Comparison of ENCODE assay signal across 18 cellular contexts in the genomic region with DNA sequence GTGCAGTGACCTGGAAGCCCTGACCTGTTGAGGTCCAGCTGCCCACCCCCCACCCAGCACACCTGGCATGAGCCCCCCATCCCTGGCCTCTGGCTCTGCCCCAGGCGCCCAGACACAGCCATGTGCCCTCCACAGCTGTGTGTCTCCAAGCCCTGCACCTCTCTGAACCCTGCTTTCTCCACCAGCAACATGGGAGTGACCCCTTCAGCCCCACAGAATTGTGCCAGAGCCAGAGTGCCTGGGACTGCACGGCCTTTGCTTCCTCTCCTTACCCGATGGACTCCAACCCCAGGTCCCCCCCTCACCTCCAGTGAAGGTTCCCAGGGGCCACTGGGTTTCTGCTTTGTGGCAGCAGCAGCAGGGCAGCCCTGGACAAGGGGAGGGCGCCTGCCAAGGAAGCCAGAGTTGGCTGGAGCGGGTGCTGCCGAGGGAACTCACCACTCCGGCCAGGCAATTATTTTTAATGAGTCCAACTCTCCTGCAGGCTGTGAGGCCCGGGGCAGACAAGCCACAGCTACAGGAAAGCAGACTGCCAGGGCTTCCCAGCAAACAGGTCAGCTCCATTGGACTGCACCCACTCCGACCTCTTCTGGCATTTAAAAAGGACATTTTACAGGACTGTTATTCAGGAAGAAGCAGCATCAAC. TPM values are rescaled to one million over a fixed set of nuclear protein-coding genes. Genes with fewer than 3 reads are reported as not detected.
A peak's percentile ranks its signal among the peaks of the same experiment; 100 is the strongest.
DNase-seq lines count a peak whose midpoint lies in the region; ATAC-seq and TF ChIP-seq lines count a peak whose summit lies in the region.
"Had no signal": no experiment of that assay in that cellular context is flagged by ENCODE, and none has a peak within 500 bp of the region (broad histone marks: within the 10 kb centered on the region; RNA-seq: fewer than 3 reads in every experiment).

No MANE protein-coding gene starts in this region.

- no peaks in the 10 kb centered on the region for H3K9me3 ChIP-seq in prostate gland
- H3K9me3 ChIP-seq in suprapubic skin: peaks cover 4% of the 10 kb centered on the region
- H3K9me3 ChIP-seq: SJCRH30 had no signal

- no peak overlapping the region for H3K4me3 Mint-ChIP-seq in activated CD8-positive, alpha-beta memory T cell treated with anti-CD3 and anti-CD28 coated beads, Interleukin-2, amount 10 ng/mL, durations not matched to agents 7 days and 5 days
- H3K4me3 Mint-ChIP-seq in chondrocyte (ENCODE audit: unreplicated experiment): no peak overlapping the region
- H3K4me3 Mint-ChIP-seq: GM23338 had no signal

- no peak for ATAC-seq in activated CD8-positive, alpha-beta memory T cell treated with anti-CD3 and anti-CD28 coated beads, Interleukin-2, amount 10 ng/mL, durations not matched to agents 7 days and 5 days
- ATAC-seq: HCT116 had no signal

- TF ChIP-seq CTCF in chondrocyte (IDR thresholded peaks at IDR 0.05): no peak
- no peak for TF ChIP-seq CTCF in prostate gland (IDR thresholded peaks at IDR 0.05)
- TF ChIP-seq CTCF in suprapubic skin (IDR thresholded peaks at IDR 0.05): no peak

- CTCF ChIA-PET in activated CD8-positive, alpha-beta memory T cell treated with anti-CD3 and anti-CD28 coated beads, Interleukin-2, amount 10 ng/mL, durations not matched to agents 7 days and 5 days (lab: Charles Lee): no interaction called here

- peak; percentile 31 for DNase-seq in activated CD8-positive, alpha-beta memory T cell treated with anti-CD3 and anti-CD28 coated beads, Interleukin-2, amount 10 ng/mL, durations not matched to agents 7 days and 5 days
- no peak for DNase-seq in activated CD8-positive, alpha-beta memory T cell treated with anti-CD3 and anti-CD28 coated beads, Interleukin-2, amount 50 U/mL, for 48 hours
- DNase-seq in M059J (ENCODE audit: low read depth) (peak; percentile 24), chondrocyte (ENCODE audit: low spot score) (peak; percentile 75), prostate gland (ENCODE audit: low spot score) (peak; percentile 21), NCI-H1092 (lab: John Stamatoyannopoulos, UW) (no peak), suprapubic skin (ENCODE audit: low spot score in 2 of 2) (no peak), dermis blood vessel endothelial cell (no peak)
- DNase-seq: DND-41, Karpas-422, NCI-H1417 treated with DMSO at 0.1 percent for 48 hours, NCI-H526 treated with DMSO at 0.1 percent for 48 hours, RPMI8226, SJCRH30 had no signal

- H3K36me3 Mint-ChIP-seq in activated CD8-positive, alpha-beta memory T cell treated with anti-CD3 and anti-CD28 coated beads, Interleukin-2, amount 10 ng/mL, durations not matched to agents 7 days and 5 days: no peaks in the 10 kb centered on the region
- H3K36me3 Mint-ChIP-seq in chondrocyte (ENCODE audit: low read depth): peaks cover 1% of the 10 kb centered on the region

- H3K27me3 Mint-ChIP-seq in activated CD8-positive, alpha-beta memory T cell treated with anti-CD3 and anti-CD28 coated beads, Interleukin-2, amount 10 ng/mL, durations not matched to agents 7 days and 5 days: no peaks in the 10 kb centered on the region
- peaks cover 44% of the 10 kb centered on the region for H3K27me3 Mint-ChIP-seq in chondrocyte (ENCODE audit: low read depth)

- no peaks in the 10 kb centered on the region for H3K4me1 ChIP-seq in prostate gland (replicated peaks)
- H3K4me1 ChIP-seq in suprapubic skin: no peaks in the 10 kb centered on the region
- H3K4me1 ChIP-seq: SJCRH30 had no signal

- intact Hi-C loops in prostate gland (cut with DNase I): no loop called here

- 48% methylated on average over 9 of the region's 9 CpGs for WGBS in prostate gland
- WGBS in suprapubic skin: 46% methylated on average over 8 of the region's 9 CpGs

- no peak for TF ChIP-seq POLR2A in prostate gland (IDR thresholded peaks at IDR 0.05)
- no peak for TF ChIP-seq POLR2A in suprapubic skin (IDR thresholded peaks at IDR 0.05)

- H3K9me3 Mint-ChIP-seq in activated CD8-positive, alpha-beta memory T cell treated with anti-CD3 and anti-CD28 coated beads, Interleukin-2, amount 10 ng/mL, durations not matched to agents 7 days and 5 days (ENCODE audit: low read depth): no peaks in the 10 kb centered on the region
- H3K9me3 Mint-ChIP-seq in chondrocyte (ENCODE audit: low read depth): peaks cover 4% of the 10 kb centered on the region

- no peaks in the 10 kb centered on the region for H3K4me1 Mint-ChIP-seq in activated CD8-positive, alpha-beta memory T cell treated with anti-CD3 and anti-CD28 coated beads, Interleukin-2, amount 10 ng/mL, durations not matched to agents 7 days and 5 days
- no peaks in the 10 kb centered on the region for H3K4me1 Mint-ChIP-seq in chondrocyte (ENCODE audit: low read depth)
- H3K4me1 Mint-ChIP-seq: GM23338 had no signal

- TF ChIP-seq EP300 in suprapubic skin (IDR thresholded peaks at IDR 0.05): no peak

- H3K27ac Mint-ChIP-seq in activated CD8-positive, alpha-beta memory T cell treated with anti-CD3 and anti-CD28 coated beads, Interleukin-2, amount 10 ng/mL, durations not matched to agents 7 days and 5 days: no peak overlapping the region
- H3K27ac Mint-ChIP-seq in chondrocyte (ENCODE audit: unreplicated experiment): no peak overlapping the region
- H3K27ac Mint-ChIP-seq: GM23338 had no signal

- H3K27me3 ChIP-seq in prostate gland (replicated peaks; ENCODE audit: insufficient read depth): no peaks in the 10 kb centered on the region
- H3K27me3 ChIP-seq in suprapubic skin: peaks cover 3% of the 10 kb centered on the region
- H3K27me3 ChIP-seq: SJCRH30 had no signal

- H3K4me3 ChIP-seq in prostate gland: no peak overlapping the region
- H3K4me3 ChIP-seq in suprapubic skin: no peak overlapping the region
- H3K4me3 ChIP-seq: GM23338, SJCRH30 had no signal

- H3K36me3 ChIP-seq in prostate gland (no peaks in the 10 kb centered on the region), suprapubic skin (no peaks in the 10 kb centered on the region)
- H3K36me3 ChIP-seq: SJCRH30 had no signal

- no peak overlapping the region for H3K27ac ChIP-seq in prostate gland
- no peak overlapping the region for H3K27ac ChIP-seq in suprapubic skin
- H3K27ac ChIP-seq: SJCRH30 had no signal

RNA-seq across cellular contexts. Expression of gene PRR20G, which starts 24.1 kb away (rescaled TPM):
- not detected for total RNA-seq in activated CD8-positive, alpha-beta memory T cell treated with anti-CD3 and anti-CD28 coated beads, Interleukin-2, amount 10 ng/mL, durations not matched to agents 7 days and 5 days
- total RNA-seq in M059J (2014; rRNA removed; shearing (Covaris generic)): not detected in 2 replicates
- total RNA-seq in chondrocyte (not detected in 3 replicates), prostate gland (1 to 10 TPM in 1 of 2 donors, not detected in 1; 5.1 TPM), suprapubic skin (not detected), dermis blood vessel endothelial cell (not detected in 2 replicates)
- total RNA-seq: GM23338, HT-29, IMR-90, SJCRH30 had no signal

Comparison
In these comparisons a context has a peak if more than half of its experiments do, and no peak if none do; other contexts are left out.
1. DNase-seq: peak in activated CD8-positive, alpha-beta memory T cell treated with anti-CD3 and anti-CD28 coated beads, Interleukin-2, amount 10 ng/mL, durations not matched to agents 7 days and 5 days (single experiment), M059J (single experiment), chondrocyte (single experiment) and prostate gland (single experiment); none in activated CD8-positive, alpha-beta memory T cell treated with anti-CD3 and anti-CD28 coated beads, Interleukin-2, amount 50 U/mL, for 48 hours (single experiment), NCI-H1092 (single experiment), suprapubic skin (0 of 2) and dermis blood vessel endothelial cell (single experiment).